Comparison of ENCODE assay signal across 13 cellular contexts in genomic region chr6:131107166-131107565, GRCh38. TPM values are rescaled to one million over a fixed set of nuclear protein-coding genes. Genes with fewer than 3 reads are reported as not detected.
DNase-seq lines count a peak whose midpoint lies in the region; ATAC-seq and TF ChIP-seq lines count a peak whose summit lies in the region.
"Had no signal": no experiment of that assay in that cellular context is flagged by ENCODE, and none has a peak within 500 bp of the region (broad histone marks: within the 10 kb centered on the region; RNA-seq: fewer than 3 reads in every experiment).

No MANE protein-coding gene starts in this region.

- H3K27me3 Mint-ChIP-seq in activated T-helper 17 cell treated with anti-CD3 and anti-CD28 coated beads, Interleukin-2, amount 50 U/mL, for 72 hours: peaks cover under 1% of the 10 kb centered on the region
- no peaks in the 10 kb centered on the region for H3K27me3 Mint-ChIP-seq in stimulated activated naive B cell treated with anti-CD40 and anti-IgM and Interleukin-4, amounts not matched to agents 10 μg/mL and 1 μg/mL and 100 μg/mL, for 72 hours
- H3K27me3 Mint-ChIP-seq: B cell had no signal

- H3K27ac Mint-ChIP-seq in activated T-helper 17 cell treated with anti-CD3 and anti-CD28 coated beads, Interleukin-2, amount 50 U/mL, for 72 hours: no peak overlapping the region
- peak overlapping the region; percentile 78 for H3K27ac Mint-ChIP-seq in stimulated activated naive B cell treated with anti-CD40 and anti-IgM and Interleukin-4, amounts not matched to agents 10 μg/mL and 1 μg/mL and 100 μg/mL, for 72 hours

- H3K36me3 ChIP-seq in heart left ventricle (no peaks in the 10 kb centered on the region), left ventricle myocardium inferior (no peaks in the 10 kb centered on the region)
- H3K36me3 ChIP-seq: cardiac muscle cell, gastrocnemius medialis had no signal

- peak in 3 of 4 donors; percentile 36 to 65 (median 65) for ATAC-seq in heart left ventricle
- ATAC-seq in activated T-helper 17 cell treated with anti-CD3 and anti-CD28 coated beads, Interleukin-2, amount 50 U/mL, for 72 hours (replicated peaks): peak; percentile 35
- no peak for ATAC-seq in stimulated activated naive B cell treated with anti-CD40 and anti-IgM and Interleukin-4, amounts not matched to agents 10 μg/mL and 1 μg/mL and 100 μg/mL, for 72 hours (replicated peaks)
- ATAC-seq: gastrocnemius medialis had no signal

- H3K4me3 ChIP-seq in heart left ventricle (no peak overlapping the region), left ventricle myocardium inferior (no peak overlapping the region)
- H3K4me3 ChIP-seq: cardiac muscle cell, gastrocnemius medialis had no signal

- intact Hi-C loops in heart left ventricle (cut with DNase I): loop anchor here in 1 of 10 donors (5.0 kb wide), 1 partner anchor 35 kb away; no protein-coding TSS in a partner anchor
- intact Hi-C loops in left ventricle myocardium inferior (cut with micrococcal nuclease): no loop called here

- TF ChIP-seq POLR2A in heart left ventricle (IDR thresholded peaks at IDR 0.05): no peak

- H3K4me1 ChIP-seq in heart left ventricle (no peaks in the 10 kb centered on the region), left ventricle myocardium inferior (no peaks in the 10 kb centered on the region)
- H3K4me1 ChIP-seq: gastrocnemius medialis had no signal

- H3K27me3 ChIP-seq in heart left ventricle (no peaks in the 10 kb centered on the region), left ventricle myocardium inferior (ENCODE audit: low read depth) (no peaks in the 10 kb centered on the region)
- H3K27me3 ChIP-seq: cardiac muscle cell, gastrocnemius medialis had no signal

- TF ChIP-seq CTCF in heart left ventricle (IDR thresholded peaks at IDR 0.05) (no peak), left ventricle myocardium inferior (IDR thresholded peaks at IDR 0.05; ENCODE audit: borderline replicate concordance) (no peak)

- H3K27ac ChIP-seq in heart left ventricle (no peak overlapping the region), left ventricle myocardium inferior (replicated peaks) (no peak overlapping the region)
- H3K27ac ChIP-seq: cardiac muscle cell, gastrocnemius medialis had no signal

- H3K36me3 Mint-ChIP-seq in activated T-helper 17 cell treated with anti-CD3 and anti-CD28 coated beads, Interleukin-2, amount 50 U/mL, for 72 hours (ENCODE audit: low read depth): no peaks in the 10 kb centered on the region
- H3K36me3 Mint-ChIP-seq in stimulated activated naive B cell treated with anti-CD40 and anti-IgM and Interleukin-4, amounts not matched to agents 10 μg/mL and 1 μg/mL and 100 μg/mL, for 72 hours: no peaks in the 10 kb centered on the region

- no peak overlapping the region for H3K4me3 Mint-ChIP-seq in activated T-helper 17 cell treated with anti-CD3 and anti-CD28 coated beads, Interleukin-2, amount 50 U/mL, for 72 hours
- H3K4me3 Mint-ChIP-seq in stimulated activated naive B cell treated with anti-CD40 and anti-IgM and Interleukin-4, amounts not matched to agents 10 μg/mL and 1 μg/mL and 100 μg/mL, for 72 hours: no peak overlapping the region

- 52 to 69% (median 58%) methylated on average over 1 of the region's 1 CpG for WGBS in heart left ventricle, 4 donors

- no peaks in the 10 kb centered on the region for H3K9me3 Mint-ChIP-seq in activated T-helper 17 cell treated with anti-CD3 and anti-CD28 coated beads, Interleukin-2, amount 50 U/mL, for 72 hours
- peaks cover 0 to 3% of the 10 kb centered on the region in 2 donors for H3K9me3 Mint-ChIP-seq in stimulated activated naive B cell treated with anti-CD40 and anti-IgM and Interleukin-4, amounts not matched to agents 10 μg/mL and 1 μg/mL and 100 μg/mL, for 72 hours

- no peaks in the 10 kb centered on the region for H3K9me3 ChIP-seq in heart left ventricle
- H3K9me3 ChIP-seq in left ventricle myocardium inferior (replicated peaks): no peaks in the 10 kb centered on the region
- H3K9me3 ChIP-seq: gastrocnemius medialis had no signal

- H3K4me1 Mint-ChIP-seq in activated T-helper 17 cell treated with anti-CD3 and anti-CD28 coated beads, Interleukin-2, amount 50 U/mL, for 72 hours: no peaks in the 10 kb centered on the region
- H3K4me1 Mint-ChIP-seq in stimulated activated naive B cell treated with anti-CD40 and anti-IgM and Interleukin-4, amounts not matched to agents 10 μg/mL and 1 μg/mL and 100 μg/mL, for 72 hours: peaks cover 18 to 26% of the 10 kb centered on the region in 2 donors

- DNase-seq in heart left ventricle (no peak), left ventricle myocardium inferior (no peak), glomerular visceral epithelial cell (ENCODE audit: extremely low spot score) (peak; percentile 37), NCI-H524 treated with DMSO at 0.1 percent for 48 hours (lab: John Stamatoyannopoulos, UW) (no peak), NCI-H2029 treated with DMSO at 0.1 percent for 48 hours (lab: John Stamatoyannopoulos, UW) (no peak)
- DNase-seq in stimulated activated naive B cell treated with anti-CD40 and anti-IgM and Interleukin-4, amounts not matched to agents 10 μg/mL and 1 μg/mL and 100 μg/mL, for 72 hours: no peak
- DNase-seq in stimulated activated naive CD4-positive, alpha-beta T cell treated with Interleukin-2 at 50 U/mL for 16 hours (lab: John Stamatoyannopoulos, UW): no peak
- DNase-seq: gastrocnemius medialis, GF-D8, posterior cingulate gyrus had no signal

RNA-seq across cellular contexts. Expression of gene AKAP7, which starts 28.1 kb away (rescaled TPM):
- total RNA-seq in heart left ventricle (10 to 100 TPM in 4 of 9 donors, 1 to 10 TPM in 5; 6.5 to 13.5 (median 8.9) TPM), left ventricle myocardium inferior (10.9 TPM)
- 1 to 10 TPM; 2.3 to 4.3 TPM for polyA plus RNA-seq in heart left ventricle
- 1 to 10 TPM; 2.5 to 2.9 TPM for total RNA-seq in activated T-helper 17 cell treated with anti-CD3 and anti-CD28 coated beads, Interleukin-2, amount 50 U/mL, for 72 hours

RNA-seq across cellular contexts. Expression of gene EPB41L2, which starts 44.1 kb away (rescaled TPM):
- 100 to 1,000 TPM in 1 of 9 donors, 10 to 100 TPM in 8; 41.0 to 115 (median 53.7) TPM for total RNA-seq in heart left ventricle
- 10 to 100 TPM; 21.3 to 25.5 TPM for polyA plus RNA-seq in heart left ventricle
- total RNA-seq in left ventricle myocardium inferior: 70.8 TPM
- total RNA-seq in activated T-helper 17 cell treated with anti-CD3 and anti-CD28 coated beads, Interleukin-2, amount 50 U/mL, for 72 hours: 10 to 100 TPM; 31.0 to 49.3 TPM

Comparison
In these comparisons a context has a peak if more than half of its experiments do, and no peak if none do; other contexts are left out.
1. ATAC-seq: peak in heart left ventricle (3 of 4) and activated T-helper 17 cell treated with anti-CD3 and anti-CD28 coated beads, Interleukin-2, amount 50 U/mL, for 72 hours (single experiment); none in stimulated activated naive B cell treated with anti-CD40 and anti-IgM and Interleukin-4, amounts not matched to agents 10 μg/mL and 1 μg/mL and 100 μg/mL, for 72 hours (0 of 2).